Comparison of ENCODE assay signal across 10 cellular contexts in genomic region chr18:78962098-78962497, GRCh38. TPM values are rescaled to one million over a fixed set of nuclear protein-coding genes. Genes with fewer than 3 reads are reported as not detected.
"Had no signal": no experiment of that assay in that cellular context is flagged by ENCODE, and none has a peak within 500 bp of the region (broad histone marks: within the 10 kb centered on the region; RNA-seq: fewer than 3 reads in every experiment).

No MANE protein-coding gene starts in this region.

- FAIRE-seq: K562 had no signal

- H3K4me1 ChIP-seq: HAP-1 had no signal

- ATAC-seq: GM23338, HCT116, K562 had no signal

- H3K9me3 ChIP-seq: HAP-1 had no signal

- H2AFZ ChIP-seq: GM23338 had no signal

- H3K27ac ChIP-seq: HL-60 had no signal

- DNase-seq: H7, HFFc6, IMR-90, KG1 had no signal

- H3K4me3 ChIP-seq: GM23338, HAP-1, K562 had no signal

- H3K4me2 ChIP-seq: GM23338 had no signal

- H3K36me3 ChIP-seq: HAP-1 had no signal

RNA-seq across cellular contexts. Expression of gene SALL3, which starts 17.5 kb away (rescaled TPM):
- total RNA-seq: HFFc6, HT1080, IMR-90, K562 had no signal
- polyA plus RNA-seq: IMR-90, K562 had no signal
